In the genomic region with DNA sequence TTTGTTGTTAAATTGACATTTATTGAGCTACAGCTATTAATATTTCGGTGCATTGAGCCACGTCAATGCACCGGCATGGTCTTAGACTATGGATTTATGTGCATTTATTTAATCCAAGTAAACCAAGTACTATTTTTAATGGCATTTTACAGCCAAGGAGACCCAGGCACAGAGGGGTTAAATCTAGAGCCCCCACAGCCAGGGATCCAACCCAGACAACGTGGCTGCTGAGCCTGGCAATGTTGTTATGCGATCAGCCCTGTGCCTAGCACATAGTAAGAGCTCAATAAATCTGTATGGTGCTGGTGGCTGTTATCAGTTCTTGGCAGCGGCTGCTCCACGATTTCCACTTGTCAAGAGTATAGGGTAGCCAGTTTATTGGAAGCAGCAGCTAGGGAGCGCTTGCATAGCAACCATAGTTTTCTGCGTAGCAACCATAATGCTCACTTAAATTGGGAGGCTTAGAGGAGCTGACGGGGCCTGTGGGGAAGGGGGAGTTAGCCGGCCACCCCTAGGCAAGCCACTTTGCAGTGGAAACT, we compare ENCODE assay signal across 8 cellular contexts. TPM values are rescaled to one million over a fixed set of nuclear protein-coding genes. Genes with fewer than 3 reads are reported as not detected.
DNase-seq lines count a peak whose midpoint lies in the region; ATAC-seq and TF ChIP-seq lines count a peak whose summit lies in the region.

No MANE protein-coding gene starts in this region.

- WGBS in hepatocyte (ENCODE audit: low lambda C conversion rate, missing lambda C conversion rate): 20% methylated on average over 11 of the region's 11 CpGs

- peak overlapping the region; percentile 96 for H3K27ac ChIP-seq in ACC112 (ENCODE audit: low read depth, low read length)
- peak overlapping the region; percentile 76 for H3K27ac ChIP-seq in hepatocyte
- H3K27ac ChIP-seq in skin epidermis: peak overlapping the region in 20 of 21 experiments; percentile 70 to 100 (median 100)

- TF ChIP-seq CTCF in hepatocyte (IDR thresholded peaks at IDR 0.05; ENCODE audit: poor library complexity): no peak

- ATAC-seq in GM18870 (IDR thresholded peaks at IDR 0.05; ENCODE audit: unreplicated experiment): peak; percentile 28
- peak; percentile 46 to 52 for ATAC-seq in activated naive CD4-positive, alpha-beta T cell treated with anti-CD3 and anti-CD28 coated beads, Interleukin-2, amount 50 U/mL, for 72 hours
- no peak for ATAC-seq in GM18519 (IDR thresholded peaks at IDR 0.05; ENCODE audit: low FRiP score, unreplicated experiment)

- H4K20me1 ChIP-seq in hepatocyte (ENCODE audit: insufficient read depth, poor library complexity, severe bottlenecking): peaks cover 40% of the 10 kb centered on the region

- H3K9me3 ChIP-seq in hepatocyte (ENCODE audit: low read depth): no peaks in the 10 kb centered on the region

- DNase-seq in NCI-H1105 treated with DMSO at 0.1 percent for 48 hours (lab: John Stamatoyannopoulos, UW) (peak; percentile 91), hepatocyte (ENCODE audit: low spot score) (no peak), germinal center (ENCODE audit: low spot score) (no peak)
- no peak for DNase-seq in activated naive CD4-positive, alpha-beta T cell treated with anti-CD3 and anti-CD28 coated beads, Interleukin-2, amount 50 U/mL, for 72 hours (ENCODE audit: low spot score in 2 of 2)

- H3K9me2 ChIP-seq in hepatocyte (replicated peaks; ENCODE audit: insufficient read depth): no peaks in the 10 kb centered on the region

- H3K36me3 ChIP-seq in ACC112 (ENCODE audit: insufficient read depth, low read length) (no peaks in the 10 kb centered on the region), hepatocyte (replicated peaks; ENCODE audit: insufficient read depth, low read depth) (no peaks in the 10 kb centered on the region)

- peaks cover 29 to 33% of the 10 kb centered on the region in 2 donors for H3K36me3 Mint-ChIP-seq in activated naive CD4-positive, alpha-beta T cell treated with anti-CD3 and anti-CD28 coated beads, Interleukin-2, amount 50 U/mL, for 72 hours

- peak overlapping the region; percentile 91 for H3K4me3 ChIP-seq in ACC112 (ENCODE audit: low read depth, low read length)
- H3K4me3 ChIP-seq in hepatocyte: peak overlapping the region; percentile 32
- H3K4me3 ChIP-seq in skin epidermis: peak overlapping the region; percentile 73 to 96 (median 85)

- H2AFZ ChIP-seq in ACC112 (ENCODE audit: low read length, unreplicated experiment) (peak overlapping the region; percentile 64), hepatocyte (peak overlapping the region; percentile 67)

- peak overlapping the region; percentile 96 to 100 for H3K27ac Mint-ChIP-seq in activated naive CD4-positive, alpha-beta T cell treated with anti-CD3 and anti-CD28 coated beads, Interleukin-2, amount 50 U/mL, for 72 hours

- peak overlapping the region; percentile 75 for H3K4me2 ChIP-seq in hepatocyte

- H3K79me2 ChIP-seq in ACC112 (ENCODE audit: control insufficient read depth, insufficient read depth, low read length, unreplicated experiment) (peaks cover 45% of the 10 kb centered on the region), hepatocyte (peaks cover 43% of the 10 kb centered on the region)

- H3K4me1 ChIP-seq in ACC112 (ENCODE audit: control insufficient read depth, insufficient read depth, low read length, unreplicated experiment) (peaks cover 24% of the 10 kb centered on the region), hepatocyte (ENCODE audit: insufficient read depth) (peaks cover 9% of the 10 kb centered on the region)

- no peaks in the 10 kb centered on the region for H3K9me3 Mint-ChIP-seq in activated naive CD4-positive, alpha-beta T cell treated with anti-CD3 and anti-CD28 coated beads, Interleukin-2, amount 50 U/mL, for 72 hours

- no peaks in the 10 kb centered on the region for H3K27me3 ChIP-seq in ACC112 (ENCODE audit: insufficient read depth, low read length)
- H3K27me3 ChIP-seq in hepatocyte: no peaks in the 10 kb centered on the region

RNA-seq across cellular contexts. Expression of a gene that starts 0.5 kb away (rescaled TPM):
- 10 to 100 TPM; 69.7 to 76.2 TPM for total RNA-seq in activated naive CD4-positive, alpha-beta T cell treated with anti-CD3 and anti-CD28 coated beads, Interleukin-2, amount 50 U/mL, for 72 hours
- 41.4 and 43.7 TPM in 2 replicates for total RNA-seq in hepatocyte
- 45.6 and 62.1 TPM in 2 replicates for polyA plus RNA-seq in hepatocyte

Comparison
In these comparisons a context has a peak if more than half of its experiments do, and no peak if none do; other contexts are left out.
1. H3K4me3 ChIP-seq: peak in every context shown above with its lines; median percentile 91 in ACC112; 85 in skin epidermis; 32 in hepatocyte.